Comparison of ENCODE assay signal across 8 cellular contexts in genomic region chr17:64504769-64505319, GRCh38. TPM values are rescaled to one million over a fixed set of nuclear protein-coding genes. Genes with fewer than 3 reads are reported as not detected.
DNase-seq lines count a peak whose midpoint lies in the region; ATAC-seq lines count a peak whose summit lies in the region.

No MANE protein-coding gene starts in this region.

- H3K36me3 Mint-ChIP-seq in activated CD8-positive, alpha-beta memory T cell treated with anti-CD3 and anti-CD28 coated beads, Interleukin-2, amount 10 ng/mL, durations not matched to agents 7 days and 5 days: peaks cover 68% of the 10 kb centered on the region
- peaks cover 75% of the 10 kb centered on the region for H3K36me3 Mint-ChIP-seq in activated T-helper 2 cell treated with anti-CD3 and anti-CD28 coated beads, Interferon-gamma antibody, Interleukin-2, Interleukin-4, amounts not matched to agents 10 μg/mL and 5 μg/mL and 100 μg/mL, durations not matched to agents 14 hours and 24 hours and 36 hours (ENCODE audit: low read depth)
- H3K36me3 Mint-ChIP-seq in immature natural killer cell: peaks cover 36 to 61% (median 59%) of the 10 kb centered on the region in 3 donors

- peak overlapping the region; percentile 100 for H3K4me3 Mint-ChIP-seq in activated CD8-positive, alpha-beta memory T cell treated with anti-CD3 and anti-CD28 coated beads, Interleukin-2, amount 10 ng/mL, durations not matched to agents 7 days and 5 days
- peak overlapping the region; percentile 98 for H3K4me3 Mint-ChIP-seq in activated T-helper 2 cell treated with anti-CD3 and anti-CD28 coated beads, Interferon-gamma antibody, Interleukin-2, Interleukin-4, amounts not matched to agents 10 μg/mL and 5 μg/mL and 100 μg/mL, durations not matched to agents 14 hours and 24 hours and 36 hours (ENCODE audit: low read depth)
- peak overlapping the region; percentile 99 to 100 (median 99) for H3K4me3 Mint-ChIP-seq in immature natural killer cell

- H3K27me3 Mint-ChIP-seq in activated CD8-positive, alpha-beta memory T cell treated with anti-CD3 and anti-CD28 coated beads, Interleukin-2, amount 10 ng/mL, durations not matched to agents 7 days and 5 days: peaks cover 2% of the 10 kb centered on the region
- no peaks in the 10 kb centered on the region for H3K27me3 Mint-ChIP-seq in activated T-helper 2 cell treated with anti-CD3 and anti-CD28 coated beads, Interferon-gamma antibody, Interleukin-2, Interleukin-4, amounts not matched to agents 10 μg/mL and 5 μg/mL and 100 μg/mL, durations not matched to agents 14 hours and 24 hours and 36 hours (ENCODE audit: low read depth)
- peaks cover 40 to 72% (median 63%) of the 10 kb centered on the region in 3 donors for H3K27me3 Mint-ChIP-seq in immature natural killer cell (ENCODE audit: low read depth in 3 of 3)

- ATAC-seq in activated CD8-positive, alpha-beta memory T cell treated with anti-CD3 and anti-CD28 coated beads, Interleukin-2, amount 10 ng/mL, durations not matched to agents 7 days and 5 days: no peak
- ATAC-seq in GM21786 (IDR thresholded peaks at IDR 0.05; ENCODE audit: unreplicated experiment): no peak
- no peak for ATAC-seq in GM18909 (IDR thresholded peaks at IDR 0.05; ENCODE audit: poor library complexity, unreplicated experiment)

- H3K27ac Mint-ChIP-seq in activated CD8-positive, alpha-beta memory T cell treated with anti-CD3 and anti-CD28 coated beads, Interleukin-2, amount 10 ng/mL, durations not matched to agents 7 days and 5 days: peak overlapping the region; percentile 100
- H3K27ac Mint-ChIP-seq in activated T-helper 2 cell treated with anti-CD3 and anti-CD28 coated beads, Interferon-gamma antibody, Interleukin-2, Interleukin-4, amounts not matched to agents 10 μg/mL and 5 μg/mL and 100 μg/mL, durations not matched to agents 14 hours and 24 hours and 36 hours: peak overlapping the region; percentile 100
- H3K27ac Mint-ChIP-seq in immature natural killer cell: peak overlapping the region; percentile 94 to 100 (median 100)

- no peaks in the 10 kb centered on the region for H3K9me3 Mint-ChIP-seq in activated CD8-positive, alpha-beta memory T cell treated with anti-CD3 and anti-CD28 coated beads, Interleukin-2, amount 10 ng/mL, durations not matched to agents 7 days and 5 days (ENCODE audit: low read depth)
- no peaks in the 10 kb centered on the region for H3K9me3 Mint-ChIP-seq in activated T-helper 2 cell treated with anti-CD3 and anti-CD28 coated beads, Interferon-gamma antibody, Interleukin-2, Interleukin-4, amounts not matched to agents 10 μg/mL and 5 μg/mL and 100 μg/mL, durations not matched to agents 14 hours and 24 hours and 36 hours
- H3K9me3 Mint-ChIP-seq in immature natural killer cell: peaks cover 0 to 4% (median 0%) of the 10 kb centered on the region in 6 donors

- no peak for DNase-seq in activated CD8-positive, alpha-beta memory T cell treated with anti-CD3 and anti-CD28 coated beads, Interleukin-2, amount 10 ng/mL, durations not matched to agents 7 days and 5 days
- DNase-seq in activated CD8-positive, alpha-beta memory T cell treated with anti-CD3 and anti-CD28 coated beads, Interleukin-2, amount 50 U/mL, for 4 hours: no peak
- no peak for DNase-seq in activated T-helper 2 cell treated with anti-CD3 and anti-CD28 coated beads, Interferon-gamma antibody, Interleukin-2, Interleukin-4, amounts not matched to agents 10 μg/mL and 5 μg/mL and 100 μg/mL, durations not matched to agents 14 hours and 24 hours and 36 hours (ENCODE audit: low spot score)
- peak in 1 of 3 donors; percentile 8 for DNase-seq in immature natural killer cell
- DNase-seq in stromal cell of bone marrow (ENCODE audit: low read depth): peak; percentile 25
- no peak for DNase-seq in AG20443 (ENCODE audit: low spot score)

- CTCF ChIA-PET in activated CD8-positive, alpha-beta memory T cell treated with anti-CD3 and anti-CD28 coated beads, Interleukin-2, amount 10 ng/mL, durations not matched to agents 7 days and 5 days (lab: Charles Lee): interaction anchor here (1.0 to 7.2 kb wide), 8 partner anchors 8 to 481 kb away, joined by 3 to 68 read pairs (median 5); partner anchors contain the start of gene POLG2

- H3K4me1 Mint-ChIP-seq in activated CD8-positive, alpha-beta memory T cell treated with anti-CD3 and anti-CD28 coated beads, Interleukin-2, amount 10 ng/mL, durations not matched to agents 7 days and 5 days: peaks cover 67% of the 10 kb centered on the region
- H3K4me1 Mint-ChIP-seq in activated T-helper 2 cell treated with anti-CD3 and anti-CD28 coated beads, Interferon-gamma antibody, Interleukin-2, Interleukin-4, amounts not matched to agents 10 μg/mL and 5 μg/mL and 100 μg/mL, durations not matched to agents 14 hours and 24 hours and 36 hours (ENCODE audit: low read depth): peaks cover 54% of the 10 kb centered on the region
- H3K4me1 Mint-ChIP-seq in immature natural killer cell: peaks cover 57 to 79% of the 10 kb centered on the region in 2 donors

- intact Hi-C loops in activated T-helper 2 cell treated with anti-CD3 and anti-CD28 coated beads, Interferon-gamma antibody, Interleukin-2, Interleukin-4, amounts not matched to agents 10 μg/mL and 5 μg/mL and 100 μg/mL, durations not matched to agents 14 hours and 24 hours and 36 hours (cut with micrococcal nuclease): loop anchor here (5.0 to 10.0 kb wide), 6 partner anchors 97 to 730 kb away; partner anchors contain the start of genes CCDC47, DDX42, FTSJ3 and GNA13

RNA-seq across cellular contexts. Expression of gene DDX5, which starts 1.2 kb away (rescaled TPM):
- 100 to 1,000 TPM; 842 to 926 TPM for total RNA-seq in activated CD8-positive, alpha-beta memory T cell treated with anti-CD3 and anti-CD28 coated beads, Interleukin-2, amount 10 ng/mL, durations not matched to agents 7 days and 5 days
- 899 and 902 TPM in 2 replicates for total RNA-seq in activated T-helper 2 cell treated with anti-CD3 and anti-CD28 coated beads, Interferon-gamma antibody, Interleukin-2, Interleukin-4, amounts not matched to agents 10 μg/mL and 5 μg/mL and 100 μg/mL, durations not matched to agents 14 hours and 24 hours and 36 hours
- polyA plus RNA-seq in immature natural killer cell: 1,000 to 10,000 TPM in 2 of 3 donors, 100 to 1,000 TPM in 1; 902 to 1,477 (median 1,071) TPM

RNA-seq across cellular contexts. Expression of gene CEP95, which starts 1.9 kb away (rescaled TPM):
- 10 to 100 TPM; 45.7 to 52.6 TPM for total RNA-seq in activated CD8-positive, alpha-beta memory T cell treated with anti-CD3 and anti-CD28 coated beads, Interleukin-2, amount 10 ng/mL, durations not matched to agents 7 days and 5 days
- 44.9 and 45.2 TPM in 2 replicates for total RNA-seq in activated T-helper 2 cell treated with anti-CD3 and anti-CD28 coated beads, Interferon-gamma antibody, Interleukin-2, Interleukin-4, amounts not matched to agents 10 μg/mL and 5 μg/mL and 100 μg/mL, durations not matched to agents 14 hours and 24 hours and 36 hours
- 10 to 100 TPM in 1 of 3 donors, 1 to 10 TPM in 2; 7.1 to 12.7 (median 7.5) TPM for polyA plus RNA-seq in immature natural killer cell

RNA-seq across cellular contexts. Expression of gene POLG2, which starts 8.0 kb away (rescaled TPM):
- 10 to 100 TPM; 36.0 to 47.3 TPM for total RNA-seq in activated CD8-positive, alpha-beta memory T cell treated with anti-CD3 and anti-CD28 coated beads, Interleukin-2, amount 10 ng/mL, durations not matched to agents 7 days and 5 days
- 29.6 and 33.8 TPM in 2 replicates for total RNA-seq in activated T-helper 2 cell treated with anti-CD3 and anti-CD28 coated beads, Interferon-gamma antibody, Interleukin-2, Interleukin-4, amounts not matched to agents 10 μg/mL and 5 μg/mL and 100 μg/mL, durations not matched to agents 14 hours and 24 hours and 36 hours
- 10 to 100 TPM in 1 of 3 donors, 1 to 10 TPM in 2; 3.4 to 10.7 (median 4.3) TPM for polyA plus RNA-seq in immature natural killer cell

RNA-seq across cellular contexts. Expression of gene MILR1, which starts 55.9 kb away (rescaled TPM):
- under 1 TPM in 1 of 2 experiments, not detected in 1; 0.82 TPM for total RNA-seq in activated CD8-positive, alpha-beta memory T cell treated with anti-CD3 and anti-CD28 coated beads, Interleukin-2, amount 10 ng/mL, durations not matched to agents 7 days and 5 days
- total RNA-seq in activated T-helper 2 cell treated with anti-CD3 and anti-CD28 coated beads, Interferon-gamma antibody, Interleukin-2, Interleukin-4, amounts not matched to agents 10 μg/mL and 5 μg/mL and 100 μg/mL, durations not matched to agents 14 hours and 24 hours and 36 hours: 0.16 and 0.46 TPM in 2 replicates
- polyA plus RNA-seq in immature natural killer cell: 1 to 10 TPM in 2 of 3 donors, not detected in 1; 1.8 to 9.6 TPM
